In genomic region chr12:12349711-12350665, GRCh38 we compare ENCODE assay signal across 8 cellular contexts. TPM values are rescaled to one million over a fixed set of nuclear protein-coding genes. Genes with fewer than 3 reads are reported as not detected.
DNase-seq lines count a peak whose midpoint lies in the region; ATAC-seq and TF ChIP-seq lines count a peak whose summit lies in the region.

TSS of gene MANSC1 (minus strand) at chr12:12350242. CDS start at chr12:12343314, 6,928 bp downstream.

- no peaks in the 10 kb centered on the region for H3K9me2 ChIP-seq in PC-9 (ENCODE audit: insufficient read depth)

- H3K9me3 Mint-ChIP-seq in CD8-positive, alpha-beta T cell = no peaks in the 10 kb centered on the region
- no peaks in the 10 kb centered on the region for H3K9me3 Mint-ChIP-seq in activated naive CD4-positive, alpha-beta T cell treated with anti-CD3 and anti-CD28 coated beads, Interleukin-2, amount 10 ng/mL, durations not matched to agents 7 days and 5 days
- no peaks in the 10 kb centered on the region for H3K9me3 Mint-ChIP-seq in neural crest cell

- peak within 1 kb of the TSS; percentile 85 for H3K4me2 ChIP-seq in PC-9

- H4K20me1 ChIP-seq in PC-9 (ENCODE audit: insufficient read depth) = no peaks in the 10 kb centered on the region

- H3K79me2 ChIP-seq in PC-9 (ENCODE audit: low read depth) = peaks cover 19% of the 10 kb centered on the region

- peaks cover 25% of the 10 kb centered on the region for H3F3A ChIP-seq in PC-9 (ENCODE audit: insufficient read depth, low read depth)

- DNase-seq in CD8-positive, alpha-beta T cell = peak in 6 of 7 experiments; percentile 22 to 78 (median 44)
- DNase-seq in HK-2 (ENCODE audit: unreplicated experiment) (peak; percentile 31), PC-9 (peak; percentile 60 to 71), neural crest cell (ENCODE audit: low read depth, low spot score) (peak; percentile 52), thyroid gland (peak; percentile 63 to 74), SW 1271 (lab: John Stamatoyannopoulos, UW) (no peak)
- DNase-seq in activated naive CD4-positive, alpha-beta T cell treated with anti-CD3 and anti-CD28 coated beads, Interleukin-2, amount 10 ng/mL, durations not matched to agents 7 days and 5 days = peak; percentile 73

- no peaks in the 10 kb centered on the region for H3K36me3 ChIP-seq in CD8-positive, alpha-beta T cell (ENCODE audit: insufficient read depth, low read length)
- H3K36me3 ChIP-seq in PC-9 (ENCODE audit: low read depth) (no peaks in the 10 kb centered on the region), gastroesophageal sphincter (no peaks in the 10 kb centered on the region), thyroid gland (no peaks in the 10 kb centered on the region)

- peak within 1 kb of the TSS; percentile 45 for H3K27ac ChIP-seq in CD8-positive, alpha-beta T cell (ENCODE audit: low read depth, low read length)
- H3K27ac ChIP-seq in PC-9 (peak within 1 kb of the TSS; percentile 92), gastroesophageal sphincter (peak within 1 kb of the TSS; percentile 83 to 93 (median 90)), thyroid gland (peak within 1 kb of the TSS; percentile 33 to 81 (median 70))

- peak within 1 kb of the TSS; percentile 78 for H3K4me3 Mint-ChIP-seq in CD8-positive, alpha-beta T cell
- peak within 1 kb of the TSS; percentile 69 for H3K4me3 Mint-ChIP-seq in activated naive CD4-positive, alpha-beta T cell treated with anti-CD3 and anti-CD28 coated beads, Interleukin-2, amount 10 ng/mL, durations not matched to agents 7 days and 5 days
- peak within 1 kb of the TSS; percentile 86 for H3K4me3 Mint-ChIP-seq in neural crest cell

- H3K4me1 ChIP-seq in CD8-positive, alpha-beta T cell (ENCODE audit: insufficient read depth, low read length) = peaks cover 19% of the 10 kb centered on the region
- peaks cover 37% of the 10 kb centered on the region for H3K4me1 ChIP-seq in PC-9 (replicated peaks; ENCODE audit: insufficient read depth)
- peaks cover 0 to 23% (median 3%) of the 10 kb centered on the region in 3 donors for H3K4me1 ChIP-seq in gastroesophageal sphincter
- H3K4me1 ChIP-seq in thyroid gland = peaks cover 0 to 8% of the 10 kb centered on the region in 2 donors

- CTCF ChIA-PET in CD8-positive, alpha-beta T cell (lab: Charles Lee) = interaction anchor here (0.8 to 3.3 kb wide), 8 partner anchors 8 to 317 kb away, joined by 3 to 25 read pairs (median 5); no protein-coding TSS in a partner anchor
- CTCF ChIA-PET in PC-9 (lab: Charles Lee) = interaction anchor here (0.5 to 1.5 kb wide), 10 partner anchors 9 to 1122 kb away, joined by 3 to 16 read pairs (median 4); no protein-coding TSS in a partner anchor
- CTCF ChIA-PET in activated naive CD4-positive, alpha-beta T cell treated with anti-CD3 and anti-CD28 coated beads, Interleukin-2, amount 10 ng/mL, durations not matched to agents 7 days and 5 days (lab: Charles Lee) = interaction anchor here (0.5 to 3.7 kb wide), 5 partner anchors 8 to 185 kb away, joined by 3 to 18 read pairs (median 5); partner anchors contain the start of gene BORCS5

- H3K27ac Mint-ChIP-seq in CD8-positive, alpha-beta T cell = peak within 1 kb of the TSS; percentile 52
- H3K27ac Mint-ChIP-seq in activated naive CD4-positive, alpha-beta T cell treated with anti-CD3 and anti-CD28 coated beads, Interleukin-2, amount 10 ng/mL, durations not matched to agents 7 days and 5 days = peak within 1 kb of the TSS; percentile 59
- no peak within 1 kb of the TSS for H3K27ac Mint-ChIP-seq in neural crest cell (ENCODE audit: unreplicated experiment)

- TF ChIP-seq CTCF in CD8-positive, alpha-beta T cell (IDR thresholded peaks at IDR 0.05) = peak; percentile 24
- peak; percentile 45; the same call in 1 of the 2 replicates for TF ChIP-seq CTCF in PC-9 (conservative IDR thresholded peaks at IDR 0.05)
- TF ChIP-seq CTCF in gastroesophageal sphincter (IDR thresholded peaks at IDR 0.05) = peak; percentile 37 to 48 (median 40)
- peak; percentile 80 for TF ChIP-seq CTCF in neural crest cell (conservative IDR thresholded peaks at IDR 0.05)
- peak; percentile 17 to 43 (median 33) for TF ChIP-seq CTCF in thyroid gland (IDR thresholded peaks at IDR 0.05)

- H3K4me3 ChIP-seq in CD8-positive, alpha-beta T cell (ENCODE audit: low read depth, low read length) = peak within 1 kb of the TSS; percentile 61
- H3K4me3 ChIP-seq in PC-9 (peak within 1 kb of the TSS; percentile 85), gastroesophageal sphincter (peak within 1 kb of the TSS; percentile 91 to 94), thyroid gland (replicated peaks in 1 of 3) (peak within 1 kb of the TSS; percentile 42 to 84 (median 72))

- H3K36me3 Mint-ChIP-seq in CD8-positive, alpha-beta T cell = no peaks in the 10 kb centered on the region
- no peaks in the 10 kb centered on the region for H3K36me3 Mint-ChIP-seq in activated naive CD4-positive, alpha-beta T cell treated with anti-CD3 and anti-CD28 coated beads, Interleukin-2, amount 10 ng/mL, durations not matched to agents 7 days and 5 days
- peaks cover 3% of the 10 kb centered on the region for H3K36me3 Mint-ChIP-seq in neural crest cell (ENCODE audit: low read depth)

- H3K9me3 ChIP-seq in CD8-positive, alpha-beta T cell (ENCODE audit: low read length) = no peaks in the 10 kb centered on the region
- no peaks in the 10 kb centered on the region for H3K9me3 ChIP-seq in PC-9 (ENCODE audit: insufficient read depth, low read depth)
- H3K9me3 ChIP-seq in gastroesophageal sphincter = no peaks in the 10 kb centered on the region
- no peaks in the 10 kb centered on the region for H3K9me3 ChIP-seq in thyroid gland

- intact Hi-C loops in CD8-positive, alpha-beta T cell (cut with DNase I, micrococcal nuclease) = loop anchor here (10.0 kb wide), 2 partner anchors 695 to 755 kb away; partner anchors contain the start of gene GSG1 (in 1 of the 2)
- intact Hi-C loops in PC-9 (cut with micrococcal nuclease; ENCODE audit: unreplicated experiment) (loop anchor here (2.0 kb wide), 1 partner anchor 17 kb away; no protein-coding TSS in a partner anchor), thyroid gland (cut with DNase I) (no loop called here)

- ATAC-seq in CD8-positive, alpha-beta T cell = peak; percentile 75
- ATAC-seq in gastroesophageal sphincter = peak; percentile 89

- no peak for TF ChIP-seq EP300 in gastroesophageal sphincter (IDR thresholded peaks at IDR 0.05)

- H2AFZ ChIP-seq in PC-9 = peak within 1 kb of the TSS; percentile 96

- BruUV-seq in PC-9 (replicated peaks; lab: Mats Ljungman, UMichigan) = no TSS peak

- H3K27me3 Mint-ChIP-seq in CD8-positive, alpha-beta T cell (ENCODE audit: low read depth) = no peaks in the 10 kb centered on the region
- H3K27me3 Mint-ChIP-seq in activated naive CD4-positive, alpha-beta T cell treated with anti-CD3 and anti-CD28 coated beads, Interleukin-2, amount 10 ng/mL, durations not matched to agents 7 days and 5 days = no peaks in the 10 kb centered on the region
- H3K27me3 Mint-ChIP-seq in neural crest cell (ENCODE audit: low read depth) = peaks cover 10% of the 10 kb centered on the region

- 0 to 10% methylated on average over 1 to 2 of the region's 68 CpGs for WGBS in gastroesophageal sphincter (ENCODE audit: low coverage in 1 of 2), 2 donors
- WGBS in thyroid gland, 2 donors = 2 to 6% methylated on average over 15 to 16 of the region's 68 CpGs

- POLR2A ChIA-PET in CD8-positive, alpha-beta T cell (lab: Charles Lee) = interaction anchor here (0.9 to 2.0 kb wide), 4 partner anchors 8 to 387 kb away, joined by 3 to 8 read pairs (median 6); no protein-coding TSS in a partner anchor
- POLR2A ChIA-PET in PC-9 (lab: Charles Lee; ENCODE audit: unreplicated experiment) = interaction anchor here (0.6 to 0.7 kb wide), 5 partner anchors 14 to 846 kb away, joined by 4 to 10 read pairs (median 10); partner anchors contain the start of gene EMP1

- H3K4me1 Mint-ChIP-seq in CD8-positive, alpha-beta T cell (ENCODE audit: low read depth) = peaks cover 22% of the 10 kb centered on the region
- peaks cover 37% of the 10 kb centered on the region for H3K4me1 Mint-ChIP-seq in activated naive CD4-positive, alpha-beta T cell treated with anti-CD3 and anti-CD28 coated beads, Interleukin-2, amount 10 ng/mL, durations not matched to agents 7 days and 5 days
- H3K4me1 Mint-ChIP-seq in neural crest cell = peaks cover 15% of the 10 kb centered on the region

- no peaks in the 10 kb centered on the region for H3K27me3 ChIP-seq in CD8-positive, alpha-beta T cell (ENCODE audit: insufficient read depth, low read length)
- H3K27me3 ChIP-seq in PC-9 (ENCODE audit: insufficient read depth, low read depth) (no peaks in the 10 kb centered on the region), gastroesophageal sphincter (no peaks in the 10 kb centered on the region), thyroid gland (no peaks in the 10 kb centered on the region)

- TF ChIP-seq POLR2A in gastroesophageal sphincter (IDR thresholded peaks at IDR 0.05) = peak; percentile 63 to 73
- TF ChIP-seq POLR2A in thyroid gland (IDR thresholded peaks at IDR 0.05) = peak in 1 of 2 donors; percentile 64

RNA-seq across cellular contexts. Expression of gene MANSC1, which starts in this region (rescaled TPM):
- not detected for total RNA-seq in CD8-positive, alpha-beta T cell
- 25.5 and 32.0 TPM in 2 replicates for total RNA-seq in PC-9 (2021)
- total RNA-seq in gastroesophageal sphincter = 10 to 100 TPM; 11.0 to 31.2 (median 22.1) TPM
- 5.5 and 5.6 TPM in 2 replicates for total RNA-seq in neural crest cell
- 10 to 100 TPM; 15.3 to 59.0 (median 37.5) TPM for total RNA-seq in thyroid gland

Comparison
In these comparisons a context has a peak if more than half of its experiments do, and no peak if none do; other contexts are left out.
1. Peak in DNase-seq, ATAC-seq, H3K4me3 ChIP-seq and H3K27ac ChIP-seq in CD8-positive, alpha-beta T cell; RNA of the gene not detected or under 1 TPM.
2. DNase-seq: peak in HK-2 (single experiment), PC-9 (2 of 2), activated naive CD4-positive, alpha-beta T cell treated with anti-CD3 and anti-CD28 coated beads, Interleukin-2, amount 10 ng/mL, durations not matched to agents 7 days and 5 days (single experiment), neural crest cell (single experiment) and thyroid gland (2 of 2); none in SW 1271 (0 of 2).
3. CTCF ChIP-seq: peak in every context shown above with its lines; median percentile 80 in neural crest cell; 45 in PC-9; 40 in gastroesophageal sphincter; 33 in thyroid gland; 24 in CD8-positive, alpha-beta T cell.
4. Peak in every context shown above with its lines, with median percentiles within 50 percentile points of each other: H3K27ac ChIP-seq, H3K4me3 ChIP-seq and H3K4me3 Mint-ChIP-seq.